ENCODE assay signal across 12 cellular contexts in the genomic region with DNA sequence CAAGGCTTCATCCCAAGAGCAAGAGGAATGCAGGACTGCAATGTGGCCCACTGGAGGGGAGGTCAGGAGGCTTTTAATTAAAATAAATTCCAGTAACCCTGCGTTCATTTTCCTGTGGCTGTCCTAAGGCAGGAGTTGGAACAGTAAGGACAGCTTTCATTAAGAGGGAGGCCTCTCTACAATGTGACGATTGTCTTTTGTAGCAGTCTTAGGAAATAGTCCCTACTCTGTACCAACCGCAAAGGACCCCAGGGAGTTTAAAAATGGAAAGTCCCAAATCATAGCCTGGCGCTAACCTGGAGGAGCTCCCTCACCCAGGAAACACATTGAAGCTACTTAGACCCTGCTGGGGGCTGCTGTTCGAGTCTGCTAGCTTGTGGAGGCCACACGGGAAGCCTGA.
DNase-seq lines count a peak whose midpoint lies in the region; ATAC-seq and TF ChIP-seq lines count a peak whose summit lies in the region.
"Had no signal": no experiment of that assay in that cellular context is flagged by ENCODE, and none has a peak within 500 bp of the region (broad histone marks: within the 10 kb centered on the region; RNA-seq: fewer than 3 reads in every experiment).

No MANE protein-coding gene starts in this region.

- H3K27ac Mint-ChIP-seq in CD14-positive monocyte, result no peak overlapping the region
- H3K27ac Mint-ChIP-seq: activated CD8-positive, alpha-beta memory T cell treated with anti-CD3 and anti-CD28 coated beads, Interleukin-2, amount 10 ng/mL, durations not matched to agents 7 days and 5 days; activated naive CD8-positive, alpha-beta T cell had no signal

- TF ChIP-seq POLR2A in NB4 (IDR thresholded peaks at IDR 0.05; ENCODE audit: extremely low read depth, insufficient read length), result no peak
- TF ChIP-seq POLR2A in prostate gland (IDR thresholded peaks at IDR 0.05), result no peak

- WGBS in prostate gland, result 69% methylated on average over 6 of the region's 6 CpGs

- no peak for TF ChIP-seq CTCF in GM06990 (IDR thresholded peaks at IDR 0.05; ENCODE audit: insufficient read depth, low read length, poor library complexity, severe bottlenecking)
- TF ChIP-seq CTCF in GM20000 (IDR thresholded peaks at IDR 0.05; ENCODE audit: extremely low read depth, missing control alignments), result no peak
- no peak for TF ChIP-seq CTCF in NB4 (IDR thresholded peaks at IDR 0.05; ENCODE audit: low read depth, low read length)
- no peak for TF ChIP-seq CTCF in prostate gland (IDR thresholded peaks at IDR 0.05)
- TF ChIP-seq CTCF in CD14-positive monocyte (IDR thresholded peaks at IDR 0.05), result no peak

- DNase-seq in GM06990 (ENCODE audit: extremely low read depth, insufficient read length) (peak; percentile 29), GM20000 (ENCODE audit: low spot score) (peak; percentile 16), NB4 (ENCODE audit: low read depth) (peak; percentile 38), prostate gland (ENCODE audit: low spot score) (no peak), CD14-positive monocyte (ENCODE audit: low spot score) (no peak), hippocampal formation (lab: John Stamatoyannopoulos, UW) (no peak)
- no peak for DNase-seq in central memory CD4-positive, alpha-beta T cell
- DNase-seq: activated CD8-positive, alpha-beta memory T cell treated with anti-CD3 and anti-CD28 coated beads, Interleukin-2, amount 10 ng/mL, durations not matched to agents 7 days and 5 days; NCI-H510A had no signal

- no peak for ATAC-seq in HG03135 (IDR thresholded peaks at IDR 0.05; ENCODE audit: unreplicated experiment)
- ATAC-seq: activated CD8-positive, alpha-beta memory T cell treated with anti-CD3 and anti-CD28 coated beads, Interleukin-2, amount 10 ng/mL, durations not matched to agents 7 days and 5 days had no signal

- H3K4me1 Mint-ChIP-seq in CD14-positive monocyte, result peaks cover 2% of the 10 kb centered on the region

- no peaks in the 10 kb centered on the region for H3K27me3 ChIP-seq in GM06990 (replicated peaks; ENCODE audit: control insufficient read depth, insufficient read depth, low read length)
- H3K27me3 ChIP-seq in prostate gland (replicated peaks; ENCODE audit: insufficient read depth), result no peaks in the 10 kb centered on the region

- H3K4me3 ChIP-seq in GM06990 (replicated peaks; ENCODE audit: low read depth, low read length), result no peak overlapping the region
- no peak overlapping the region for H3K4me3 ChIP-seq in NB4 (ENCODE audit: low read depth, low read length)
- no peak overlapping the region for H3K4me3 ChIP-seq in prostate gland
- H3K4me3 ChIP-seq: skin epidermis had no signal

- no peaks in the 10 kb centered on the region for H3K4me1 ChIP-seq in prostate gland (replicated peaks)

- H3K4me3 Mint-ChIP-seq in CD14-positive monocyte, result no peak overlapping the region
- H3K4me3 Mint-ChIP-seq: activated CD8-positive, alpha-beta memory T cell treated with anti-CD3 and anti-CD28 coated beads, Interleukin-2, amount 10 ng/mL, durations not matched to agents 7 days and 5 days; activated naive CD8-positive, alpha-beta T cell had no signal

- peak overlapping the region; percentile 62 to 81 for H3K27ac ChIP-seq in prostate gland

- H3K27me3 Mint-ChIP-seq in CD14-positive monocyte (ENCODE audit: low read depth in 3 of 3), result peaks cover 0 to 4% (median 1%) of the 10 kb centered on the region in 3 donors
- H3K27me3 Mint-ChIP-seq: activated CD8-positive, alpha-beta memory T cell treated with anti-CD3 and anti-CD28 coated beads, Interleukin-2, amount 10 ng/mL, durations not matched to agents 7 days and 5 days; activated naive CD8-positive, alpha-beta T cell had no signal

- H3K9me3 Mint-ChIP-seq in CD14-positive monocyte, result no peaks in the 10 kb centered on the region

- H3K36me3 Mint-ChIP-seq in CD14-positive monocyte, result no peaks in the 10 kb centered on the region
- H3K36me3 Mint-ChIP-seq: activated CD8-positive, alpha-beta memory T cell treated with anti-CD3 and anti-CD28 coated beads, Interleukin-2, amount 10 ng/mL, durations not matched to agents 7 days and 5 days; activated naive CD8-positive, alpha-beta T cell had no signal

- intact Hi-C loops in prostate gland (cut with DNase I), result no loop called here
- intact Hi-C loops in CD14-positive monocyte (cut with micrococcal nuclease), result no loop called here

- no peaks in the 10 kb centered on the region for H3K9me3 ChIP-seq in prostate gland

- H3K36me3 ChIP-seq in GM06990 (ENCODE audit: control insufficient read depth, insufficient read depth, low read length) (no peaks in the 10 kb centered on the region), prostate gland (no peaks in the 10 kb centered on the region)

Comparison
In these comparisons a context has a peak if more than half of its experiments do, and no peak if none do; other contexts are left out.
1. DNase-seq: peak in GM06990 (single experiment), GM20000 (single experiment) and NB4 (single experiment); none in prostate gland (single experiment), CD14-positive monocyte (single experiment), central memory CD4-positive, alpha-beta T cell (single experiment) and hippocampal formation (0 of 2).